Comparison of ENCODE assay signal across 31 cellular contexts in the genomic region with DNA sequence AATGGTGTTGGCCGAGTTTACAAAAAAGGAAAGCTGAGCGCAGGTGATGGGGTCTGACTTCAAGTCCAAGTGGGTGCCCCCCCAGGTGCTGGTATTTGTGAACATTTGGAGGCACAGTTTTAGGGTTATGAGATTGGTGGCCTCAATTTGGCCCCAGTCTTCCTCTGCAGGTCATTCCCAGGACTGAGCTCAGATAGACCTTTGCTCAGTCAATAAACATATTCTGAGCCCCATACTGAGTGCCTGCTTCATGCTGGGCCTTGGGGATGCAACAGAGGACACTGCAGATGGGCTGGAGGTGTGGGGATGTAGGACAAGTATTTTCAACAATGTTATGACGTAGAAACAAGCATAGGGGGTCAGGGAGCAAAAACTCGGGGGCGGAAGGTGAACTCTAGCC. TPM values are rescaled to one million over a fixed set of nuclear protein-coding genes. Genes with fewer than 3 reads are reported as not detected.
"Had no signal": no experiment of that assay in that cellular context is flagged by ENCODE, and none has a peak within 500 bp of the region (broad histone marks: within the 10 kb centered on the region; RNA-seq: fewer than 3 reads in every experiment).

No MANE protein-coding gene starts in this region.

- H3K4me3 ChIP-seq: body of pancreas, esophagus squamous epithelium, heart right ventricle, left lung, lung, mucosa of descending colon, sigmoid colon, upper lobe of left lung, vagina had no signal

- ATAC-seq: body of pancreas; heart right ventricle; left lung; stimulated activated effector memory CD8-positive, alpha-beta T cell treated with anti-CD3 and anti-CD28 coated beads, Interleukin-12 subunit alpha, Interleukin-12 subunit beta, amount 100 ng/mL, for 72 hours had no signal

- H3K36me3 ChIP-seq: heart right ventricle, left lung, sigmoid colon, upper lobe of left lung, vagina had no signal

- H3K27ac ChIP-seq: body of pancreas, epithelial cell of prostate, sigmoid colon, vagina had no signal

- H3K9me3 ChIP-seq: body of pancreas, esophagus squamous epithelium, left lung, mucosa of descending colon, sigmoid colon, upper lobe of left lung, vagina had no signal

- DNase-seq: activated CD4-positive, alpha-beta memory T cell treated with anti-CD3 and anti-CD28 coated beads, Interleukin-2, amount 10 ng/mL, durations not matched to agents 7 days and 5 days; activated CD4-positive, alpha-beta T cell treated with anti-CD3 and anti-CD28 coated beads for 1 hour; activated CD4-positive, alpha-beta T cell treated with anti-CD3 and anti-CD28 coated beads, Interleukin-2, amount 10 ng/mL, durations not matched to agents 7 days and 5 days; activated CD8-positive, alpha-beta memory T cell treated with anti-CD3 and anti-CD28 coated beads, Interleukin-2, amount 50 U/mL, for 48 hours; activated T-cell treated with anti-CD3 and anti-CD28 coated beads, Interleukin-2, amount 50 U/mL, for 24 hours; aorta; body of pancreas; effector CD8-positive, alpha-beta T cell; esophagus squamous epithelium; foreskin melanocyte; heart right ventricle; left lung; mucosa of descending colon; retina; sigmoid colon; stimulated activated CD4-positive, alpha-beta T cell treated with anti-CD3 and anti-CD28 coated beads, Interleukin-4, amount 100 ng/mL, for 24 hours; substantia nigra; upper lobe of left lung had no signal

- H3K27me3 ChIP-seq: body of pancreas, sigmoid colon, upper lobe of left lung, vagina had no signal

- H3K4me1 ChIP-seq: body of pancreas, heart right ventricle, sigmoid colon, upper lobe of left lung, vagina had no signal

RNA-seq across cellular contexts. Expression of a gene that starts 33.5 kb away (rescaled TPM):
- total RNA-seq: activated CD4-positive, alpha-beta memory T cell treated with anti-CD3 and anti-CD28 coated beads, Interleukin-2, amount 10 ng/mL, durations not matched to agents 7 days and 5 days; activated CD4-positive, alpha-beta T cell treated with anti-CD3 and anti-CD28 coated beads, Interleukin-2, amount 10 ng/mL, durations not matched to agents 7 days and 5 days; aorta; dermis microvascular lymphatic vessel endothelial cell; glomerular endothelial cell; heart right ventricle; kidney epithelial cell; osteocyte; sigmoid colon had no signal

RNA-seq across cellular contexts. Expression of a gene that starts 51.4 kb away (rescaled TPM):
- total RNA-seq: activated CD4-positive, alpha-beta memory T cell treated with anti-CD3 and anti-CD28 coated beads, Interleukin-2, amount 10 ng/mL, durations not matched to agents 7 days and 5 days; activated CD4-positive, alpha-beta T cell treated with anti-CD3 and anti-CD28 coated beads, Interleukin-2, amount 10 ng/mL, durations not matched to agents 7 days and 5 days; aorta; body of pancreas; dermis microvascular lymphatic vessel endothelial cell; esophagus squamous epithelium; glomerular endothelial cell; heart right ventricle; kidney epithelial cell; left lung; lung; mucosa of descending colon; osteocyte; progenitor cell of endocrine pancreas; sigmoid colon; upper lobe of left lung; vagina; WTC11 had no signal
- polyA plus RNA-seq: adipose tissue, aorta, heart right ventricle, lung, sigmoid colon, small intestine, thymus had no signal
